20 cellular contexts compared by ENCODE assay signal in the genomic region with DNA sequence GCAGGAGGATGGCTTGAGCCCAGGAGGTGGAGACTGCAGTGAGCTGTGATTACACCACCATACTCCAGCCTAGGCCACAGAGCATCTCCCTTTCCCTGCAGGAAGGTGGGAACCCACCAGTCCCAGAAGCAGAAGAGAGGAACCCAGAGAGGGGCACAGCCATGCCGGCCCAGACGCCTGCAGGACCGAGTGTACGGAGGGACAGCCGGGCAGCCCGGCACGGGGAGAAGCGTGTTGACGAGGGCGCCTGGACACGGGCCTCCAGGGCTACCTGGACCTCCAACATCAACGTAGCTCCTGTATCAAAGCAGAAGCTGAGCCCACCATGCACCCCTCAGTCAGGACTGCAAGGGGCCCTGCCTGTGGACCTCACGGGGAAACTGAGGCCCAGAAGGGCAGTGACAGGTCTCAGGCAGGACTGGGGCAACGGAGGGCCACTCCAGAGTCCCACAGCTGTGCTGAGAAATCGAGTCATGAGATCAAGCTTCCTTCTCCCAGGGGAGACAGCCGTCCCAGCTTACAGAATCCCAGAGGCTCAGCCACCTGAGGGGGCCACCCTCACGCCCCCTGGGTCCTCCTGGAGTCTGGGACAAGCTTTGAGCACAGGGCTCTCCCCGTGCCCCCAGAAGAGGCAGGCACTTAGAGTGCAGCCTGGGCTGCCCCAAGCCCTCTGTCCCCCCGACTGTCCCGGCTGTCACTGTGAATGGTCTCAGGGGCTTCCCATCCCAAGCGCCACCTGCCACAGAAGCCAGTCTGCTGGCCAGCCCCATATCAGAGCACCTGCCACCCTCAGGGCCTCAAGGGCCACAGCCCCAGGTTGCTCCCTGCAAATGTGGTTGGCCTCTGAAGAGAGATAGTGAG.
"Had no signal": no experiment of that assay in that cellular context is flagged by ENCODE, and none has a peak within 500 bp of the region (broad histone marks: within the 10 kb centered on the region; RNA-seq: fewer than 3 reads in every experiment).

No MANE protein-coding gene starts in this region.

- H3K4me3 Mint-ChIP-seq: activated CD8-positive, alpha-beta T cell treated with anti-CD3 and anti-CD28 coated beads for 36 hours; activated naive CD8-positive, alpha-beta T cell treated with anti-CD3 and anti-CD28 coated beads for 36 hours; activated T-cell treated with anti-CD3 and anti-CD28 coated beads, Interleukin-2, amount 50 U/mL, for 72 hours; dendritic cell treated with granulocyte-macrophage colony-stimulating factor and Interleukin-4, amounts not matched to agents 40 ng/mL and 50 ng/mL, for 4 days; WTC11 had no signal

- H3K27ac Mint-ChIP-seq: activated CD8-positive, alpha-beta T cell treated with anti-CD3 and anti-CD28 coated beads for 36 hours; activated naive CD8-positive, alpha-beta T cell treated with anti-CD3 and anti-CD28 coated beads for 36 hours; activated T-cell treated with anti-CD3 and anti-CD28 coated beads, Interleukin-2, amount 50 U/mL, for 72 hours; dendritic cell treated with granulocyte-macrophage colony-stimulating factor and Interleukin-4, amounts not matched to agents 40 ng/mL and 50 ng/mL, for 4 days; WTC11 had no signal

- ATAC-seq: activated CD8-positive, alpha-beta T cell treated with anti-CD3 and anti-CD28 coated beads for 36 hours; activated T-cell treated with anti-CD3 and anti-CD28 coated beads, Interleukin-2, amount 50 U/mL, for 72 hours; body of pancreas; heart left ventricle; left colon; naive thymus-derived CD4-positive, alpha-beta T cell; WTC11 had no signal

- H3K9me3 Mint-ChIP-seq: activated CD8-positive, alpha-beta T cell treated with anti-CD3 and anti-CD28 coated beads for 36 hours; activated naive CD8-positive, alpha-beta T cell treated with anti-CD3 and anti-CD28 coated beads for 36 hours; activated T-cell treated with anti-CD3 and anti-CD28 coated beads, Interleukin-2, amount 50 U/mL, for 72 hours; dendritic cell treated with granulocyte-macrophage colony-stimulating factor and Interleukin-4, amounts not matched to agents 40 ng/mL and 50 ng/mL, for 4 days; naive thymus-derived CD4-positive, alpha-beta T cell; WTC11 had no signal

- H3K36me3 Mint-ChIP-seq: WTC11 had no signal

- DNase-seq: activated CD4-positive, alpha-beta T cell treated with anti-CD3 and anti-CD28 coated beads for 48 hours; activated CD8-positive, alpha-beta memory T cell treated with anti-CD3 and anti-CD28 coated beads, Interleukin-2, amount 50 U/mL, for 4 hours; activated CD8-positive, alpha-beta T cell treated with anti-CD3 and anti-CD28 coated beads for 36 hours; activated naive CD8-positive, alpha-beta T cell treated with anti-CD3 and anti-CD28 coated beads for 36 hours; activated T-cell treated with anti-CD3 and anti-CD28 coated beads, Interleukin-2, amount 50 U/mL, for 72 hours; amygdala; body of pancreas; central memory CD4-positive, alpha-beta T cell; effector memory CD4-positive, alpha-beta T cell; foreskin melanocyte; heart left ventricle; left colon; naive thymus-derived CD4-positive, alpha-beta T cell; nucleus accumbens; stimulated activated CD4-positive, alpha-beta T cell treated with anti-CD3 and anti-CD28 coated beads, Interleukin-15, amount 100 ng/mL, for 24 hours; stimulated activated CD4-positive, alpha-beta T cell treated with anti-CD3 and anti-CD28 coated beads, Interleukin-4, amount 100 ng/mL, for 1 hour; stimulated activated naive CD4-positive, alpha-beta T cell treated with Interleukin-2 at 50 U/mL for 16 hours; testis had no signal

- H3K27me3 Mint-ChIP-seq: activated CD8-positive, alpha-beta T cell treated with anti-CD3 and anti-CD28 coated beads for 36 hours; activated naive CD8-positive, alpha-beta T cell treated with anti-CD3 and anti-CD28 coated beads for 36 hours; dendritic cell treated with granulocyte-macrophage colony-stimulating factor and Interleukin-4, amounts not matched to agents 40 ng/mL and 50 ng/mL, for 4 days; naive thymus-derived CD4-positive, alpha-beta T cell had no signal
